Comparison of ENCODE assay signal across 8 cellular contexts in the genomic region with DNA sequence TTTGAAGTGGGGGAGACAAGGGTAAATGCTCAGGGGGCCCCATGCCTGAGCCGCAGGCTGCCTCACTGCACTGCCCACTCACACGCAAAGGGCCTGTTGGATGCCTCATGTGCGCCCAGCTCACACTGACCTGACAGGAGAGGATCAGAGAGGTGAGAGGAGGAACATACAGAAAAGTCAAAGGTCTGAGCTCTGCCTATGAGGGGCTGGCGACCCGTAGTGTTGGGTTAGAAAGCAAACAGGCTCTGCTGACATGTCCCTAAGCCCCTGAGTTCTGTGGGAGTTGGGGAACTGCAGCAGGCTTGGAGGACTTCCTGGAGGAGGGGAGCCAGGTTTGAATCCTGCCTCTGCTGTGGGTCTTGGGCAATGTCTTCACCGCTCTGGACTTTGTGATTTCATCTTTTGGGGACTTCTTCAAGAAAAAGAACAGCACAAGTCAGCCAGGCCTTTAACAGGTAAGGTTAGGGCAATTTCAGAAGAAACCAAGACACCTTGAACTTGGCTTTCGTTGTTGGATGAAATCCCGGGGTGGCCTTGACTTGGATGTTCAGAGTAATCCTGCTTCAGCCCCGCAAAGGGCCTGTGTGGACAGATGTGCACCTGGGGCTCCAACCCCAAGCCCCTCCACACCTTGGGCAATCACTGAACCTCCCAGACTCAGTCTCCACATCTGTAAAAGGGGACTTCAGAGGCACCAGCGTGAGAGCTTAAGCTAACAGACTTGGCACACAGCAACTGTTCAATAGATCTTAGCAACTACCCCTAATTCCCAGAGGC.
DNase-seq lines count a peak whose midpoint lies in the region; ATAC-seq, FAIRE-seq and TF ChIP-seq lines count a peak whose summit lies in the region.
"Had no signal": no experiment of that assay in that cellular context is flagged by ENCODE, and none has a peak within 500 bp of the region (broad histone marks: within the 10 kb centered on the region; RNA-seq: fewer than 3 reads in every experiment).

No MANE protein-coding gene starts in this region.

- POLR2A ChIA-PET in H1 (lab: Charles Lee; ENCODE audit: partially characterized antibody): interaction anchor here (0.8 to 5.1 kb wide), 7 partner anchors 9 to 358 kb away, joined by 3 to 37 read pairs (median 4); no protein-coding TSS in a partner anchor

- H3K4me3 ChIP-seq in Peyer's patch: no peak overlapping the region
- H3K4me3 ChIP-seq in H1 (ENCODE audit: extremely low read depth in 1 of 4, insufficient read depth in 2 of 4, low read depth in 3 of 4, low read length in 4 of 4): no peak overlapping the region
- no peak overlapping the region for H3K4me3 ChIP-seq in osteoblast (ENCODE audit: insufficient read depth, low read length)
- H3K4me3 ChIP-seq in urinary bladder (ENCODE audit: low read depth, low read length): no peak overlapping the region

- H4K91ac ChIP-seq in H1 (replicated peaks; ENCODE audit: insufficient read length, low read length): peak overlapping the region; percentile 32

- peak overlapping the region; percentile 3; the same call in 1 of the 2 replicates for H3K18ac ChIP-seq in H1 (ENCODE audit: extremely low read depth, low read length)

- peak overlapping the region in 3 of 4 donors; percentile 52 to 85 (median 70) for H3K27ac ChIP-seq in Peyer's patch
- H3K27ac ChIP-seq in H1 (ENCODE audit: low read depth, low read length): no peak overlapping the region
- H3K27ac ChIP-seq in osteoblast (ENCODE audit: low read depth, low read length): peak overlapping the region; percentile 33
- peak overlapping the region; percentile 51 for H3K27ac ChIP-seq in urinary bladder (ENCODE audit: low read depth)
- H3K27ac ChIP-seq: brain microvascular endothelial cell had no signal

- no peak for ATAC-seq in GM18505 (IDR thresholded peaks at IDR 0.05; ENCODE audit: unreplicated experiment)

- no peak overlapping the region for H2AFZ ChIP-seq in H1 (ENCODE audit: low read length)
- no peak overlapping the region for H2AFZ ChIP-seq in osteoblast (ENCODE audit: low read length)

- H3K14ac ChIP-seq in H1 (ENCODE audit: insufficient read length): no peak overlapping the region

- H2BK120ac ChIP-seq in H1 (replicated peaks; ENCODE audit: low read depth, low read length): peak overlapping the region; percentile 58

- no peak for TF ChIP-seq POLR2A in Peyer's patch (IDR thresholded peaks at IDR 0.05)
- no peak for TF ChIP-seq POLR2A in H1 (IDR thresholded peaks at IDR 0.05; ENCODE audit: control extremely low read depth in 1 of 2, low read depth in 2 of 2, low read length in 2 of 2)
- no peak for TF ChIP-seq POLR2A in GM18505 (IDR thresholded peaks at IDR 0.05; ENCODE audit: borderline replicate concordance, extremely low read depth, insufficient read depth, insufficient read length)

- H3K4me2 ChIP-seq in H1 (ENCODE audit: insufficient read depth in 1 of 2, low read depth in 2 of 2, low read length in 2 of 2): no peak overlapping the region
- peak overlapping the region; percentile 45 for H3K4me2 ChIP-seq in osteoblast (ENCODE audit: insufficient read depth, low read length)

- FAIRE-seq in H1 (lab: Jason Lieb, UNC): no peak

- peak overlapping the region; percentile 58 for H3K4ac ChIP-seq in H1 (replicated peaks; ENCODE audit: insufficient read length, low read depth, low read length)

- no peak for TF ChIP-seq RAD21 in H1 (IDR thresholded peaks at IDR 0.05 in 1 of 2, conservative IDR thresholded peaks at IDR 0.05 in 1 of 2; ENCODE audit: low read depth in 2 of 2, low read length in 2 of 2)

- no peak overlapping the region; the same call in 1 of the 2 replicates for H2BK5ac ChIP-seq in H1 (ENCODE audit: low read depth, low read length)

- 88% methylated on average over 10 of the region's 10 CpGs; no CpG with 5 or more reads in 1 of the 2 experiments for WGBS in H1 (ENCODE audit: extremely low coverage in 1 of 2, insufficient coverage in 1 of 2, insufficient read length in 1 of 2, insufficient replicate concordance in 2 of 2, low coverage in 1 of 2, low lambda C conversion rate in 2 of 2, missing lambda C conversion rate in 1 of 2), 2 experiments
- WGBS in urinary bladder: 93% methylated on average over 10 of the region's 10 CpGs

- H3K79me2 ChIP-seq in H1 (ENCODE audit: control insufficient read depth in 1 of 2, insufficient read depth in 2 of 2, low read length in 2 of 2) (no peaks in the 10 kb centered on the region), osteoblast (ENCODE audit: insufficient read depth, low read length) (no peaks in the 10 kb centered on the region)

- H4K8ac ChIP-seq in H1 (ENCODE audit: extremely low read depth, insufficient read depth, low read length): no peak overlapping the region; the same call in none of the 2 replicates

- H3K9me3 ChIP-seq in Peyer's patch: no peaks in the 10 kb centered on the region
- no peaks in the 10 kb centered on the region for H3K9me3 ChIP-seq in H1 (ENCODE audit: insufficient read depth in 2 of 2, low read depth in 1 of 2, low read length in 1 of 2)
- no peaks in the 10 kb centered on the region for H3K9me3 ChIP-seq in osteoblast (ENCODE audit: low read depth, low read length)

- H3K23ac ChIP-seq in H1 (ENCODE audit: insufficient read length): no peak overlapping the region

- no peaks in the 10 kb centered on the region for H3K79me1 ChIP-seq in H1 (ENCODE audit: low read depth, low read length)

- peak overlapping the region; percentile 16 for H4K5ac ChIP-seq in H1 (ENCODE audit: insufficient read length, low read depth, low read length)

- CTCF ChIA-PET in H1 (lab: Charles Lee; ENCODE audit: partially characterized antibody): interaction anchor here (1.1 to 4.1 kb wide), 5 partner anchors 13 to 178 kb away, joined by 3 to 30 read pairs (median 5); no protein-coding TSS in a partner anchor

- H3K56ac ChIP-seq in H1 (replicated peaks; ENCODE audit: insufficient read length, low read depth, low read length): no peak overlapping the region

- no peaks in the 10 kb centered on the region for H3K27me3 ChIP-seq in Peyer's patch
- no peaks in the 10 kb centered on the region; a peak in 1 of 7 replicates for H3K27me3 ChIP-seq in H1 (replicated peaks in 1 of 4; ENCODE audit: control insufficient read depth in 3 of 4, extremely low read depth in 1 of 4, insufficient read depth in 3 of 4, low read length in 3 of 4)
- no peaks in the 10 kb centered on the region for H3K27me3 ChIP-seq in osteoblast (ENCODE audit: insufficient read depth, low read length)
- H3K27me3 ChIP-seq: brain microvascular endothelial cell had no signal

- TF ChIP-seq EP300 in H1 (IDR thresholded peaks at IDR 0.05; ENCODE audit: borderline replicate concordance in 1 of 2, low read depth in 2 of 2, low read length in 2 of 2): no peak

- no peaks in the 10 kb centered on the region; the same call in 1 of the 2 replicates for H3K23me2 ChIP-seq in H1 (ENCODE audit: low read depth, low read length)

- peak overlapping the region; percentile 84 for H2BK12ac ChIP-seq in H1 (ENCODE audit: low read depth, low read length)

- H2AK5ac ChIP-seq in H1 (ENCODE audit: low read depth, low read length): peak overlapping the region; percentile 59; the same call in 1 of the 2 replicates

- H2BK15ac ChIP-seq in H1 (ENCODE audit: low read length): peak overlapping the region; percentile 93; the same call in 1 of the 2 replicates

- H3K4me1 ChIP-seq in Peyer's patch (peaks cover 0 to 31% (median 5%) of the 10 kb centered on the region in 4 donors), H1 (replicated peaks in 1 of 4; ENCODE audit: control insufficient read depth in 3 of 4, insufficient read depth in 4 of 4, low read length in 3 of 4) (peaks cover 0 to 16% (median 8%) of the 10 kb centered on the region in 4 experiments; a peak in 6 of 7 replicates), osteoblast (ENCODE audit: insufficient read depth, low read length) (peaks cover 25% of the 10 kb centered on the region), urinary bladder (ENCODE audit: insufficient read depth) (no peaks in the 10 kb centered on the region)

- H3K36me3 ChIP-seq in Peyer's patch: no peaks in the 10 kb centered on the region
- H3K36me3 ChIP-seq in H1 (ENCODE audit: control insufficient read depth in 2 of 4, insufficient read depth in 4 of 4, low read length in 3 of 4): no peaks in the 10 kb centered on the region
- H3K36me3 ChIP-seq in osteoblast (ENCODE audit: insufficient read depth, low read length): no peaks in the 10 kb centered on the region
- no peaks in the 10 kb centered on the region for H3K36me3 ChIP-seq in urinary bladder (ENCODE audit: insufficient read depth)
- H3K36me3 ChIP-seq: brain microvascular endothelial cell had no signal

- H3K9ac ChIP-seq in H1 (replicated peaks in 1 of 4; ENCODE audit: extremely low read depth in 1 of 4, low read depth in 3 of 4, low read length in 3 of 4): no peak overlapping the region

- peak overlapping the region; percentile 94 for H2BK20ac ChIP-seq in H1 (ENCODE audit: low read length)

- H4K20me1 ChIP-seq in H1 (replicated peaks in 1 of 2; ENCODE audit: control insufficient read depth in 1 of 2, insufficient read depth in 2 of 2, low read length in 2 of 2): no peaks in the 10 kb centered on the region
- H4K20me1 ChIP-seq in osteoblast (ENCODE audit: insufficient read depth, low read length): peaks cover 2% of the 10 kb centered on the region

- DNase-seq in Peyer's patch: no peak
- no peak for DNase-seq in H1 (ENCODE audit: low read depth in 1 of 2, low spot score in 2 of 2)
- DNase-seq in osteoblast (ENCODE audit: insufficient read length, low spot score, missing footprints): peak; percentile 39
- DNase-seq in NCI-H524 (lab: John Stamatoyannopoulos, UW): no peak
- no peak for DNase-seq in T1000 (lab: John Stamatoyannopoulos, UW)

- TF ChIP-seq CTCF in Peyer's patch (IDR thresholded peaks at IDR 0.05): no peak
- no peak for TF ChIP-seq CTCF in H1 (IDR thresholded peaks at IDR 0.05; ENCODE audit: control extremely low read depth in 1 of 3, insufficient read depth in 1 of 3, low read depth in 1 of 3, low read length in 3 of 3)
- TF ChIP-seq CTCF in osteoblast (IDR thresholded peaks at IDR 0.05; ENCODE audit: extremely low read depth, low read depth, low read length): no peak

TF ChIP-seq in H1, 55 proteins besides CTCF, POLR2A, EP300 and RAD21 (continues in another document):
- TF ChIP-seq JUN (IDR thresholded peaks at IDR 0.05; ENCODE audit: low read depth, low read length): no peak
- no peak for TF ChIP-seq TBP (IDR thresholded peaks at IDR 0.05; ENCODE audit: low read depth, low read length)
- no peak for TF ChIP-seq TAF7 (optimal IDR thresholded peaks at IDR 0.05; ENCODE audit: borderline replicate concordance, low read depth, low read length)
- TF ChIP-seq CHD2 (IDR thresholded peaks at IDR 0.05; ENCODE audit: low read length): no peak
- no peak for TF ChIP-seq POU5F1 (IDR thresholded peaks at IDR 0.05; ENCODE audit: low read depth, low read length)
- TF ChIP-seq PHF8 (conservative IDR thresholded peaks at IDR 0.05; ENCODE audit: low read depth, low read length): no peak
- TF ChIP-seq, protein P1, sequence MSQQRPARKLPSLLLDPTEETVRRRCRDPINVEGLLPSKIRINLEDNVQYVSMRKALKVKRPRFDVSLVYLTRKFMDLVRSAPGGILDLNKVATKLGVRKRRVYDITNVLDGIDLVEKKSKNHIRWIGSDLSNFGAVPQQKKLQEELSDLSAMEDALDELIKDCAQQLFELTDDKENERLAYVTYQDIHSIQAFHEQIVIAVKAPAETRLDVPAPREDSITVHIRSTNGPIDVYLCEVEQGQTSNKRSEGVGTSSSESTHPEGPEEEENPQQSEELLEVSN (IDR thresholded peaks at IDR 0.05): no peak
